In the genomic region with DNA sequence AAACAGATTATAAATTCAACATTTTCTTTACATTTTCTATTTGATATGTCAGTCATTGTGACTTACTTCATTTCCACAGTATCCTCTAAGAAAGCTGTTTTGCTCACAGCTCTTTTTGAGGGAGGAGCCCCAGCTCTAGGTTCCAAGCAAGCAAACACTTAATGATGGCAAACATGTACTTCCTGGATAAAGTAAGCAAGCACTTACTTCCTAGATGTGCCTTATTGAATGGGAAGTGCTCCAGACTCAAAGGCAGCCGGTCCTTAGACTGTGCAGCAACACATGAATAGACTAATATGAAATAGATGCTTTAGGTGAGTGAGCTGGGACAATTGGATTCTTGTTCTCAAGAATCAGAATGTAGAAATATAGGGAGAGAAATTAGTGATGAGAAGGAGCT, we compare ENCODE assay signal across 25 cellular contexts.
"Had no signal": no experiment of that assay in that cellular context is flagged by ENCODE, and none has a peak within 500 bp of the region (broad histone marks: within the 10 kb centered on the region; RNA-seq: fewer than 3 reads in every experiment).

No MANE protein-coding gene starts in this region.

- H3K4me3 ChIP-seq: dorsolateral prefrontal cortex, mucosa of descending colon, neural progenitor cell, prostate gland, right atrium auricular region, smooth muscle cell, suprapubic skin, transverse colon, vagina had no signal

- H3K27me3 ChIP-seq: neural progenitor cell, right atrium auricular region, suprapubic skin, transverse colon, vagina had no signal

- H3K36me3 ChIP-seq: neural progenitor cell, prostate gland, right atrium auricular region, suprapubic skin, transverse colon, vagina had no signal

- ATAC-seq: left colon; left ventricle myocardium superior; mucosa of descending colon; sciatic nerve; stimulated activated naive CD8-positive, alpha-beta T cell treated with anti-CD3 and anti-CD28 coated beads, Interleukin-15, amount 100 ng/mL, for 72 hours had no signal

- H3K9me3 ChIP-seq: mucosa of descending colon, prostate gland, suprapubic skin, transverse colon, vagina had no signal

- DNase-seq: dorsolateral prefrontal cortex; effector CD4-positive, alpha-beta T cell; hypothalamus; immature natural killer cell; islet precursor cell; kidney glomerular epithelial cell; left colon; left ventricle myocardium superior; mesenchymal stem cell; mucosa of descending colon; naive B cell; stimulated activated CD4-positive, alpha-beta T cell treated with anti-CD3 and anti-CD28 coated beads, Interleukin-12 subunit alpha, Interleukin-12 subunit beta, amount 100 ng/mL, for 4 hours; stimulated activated CD4-positive, alpha-beta T cell treated with anti-CD3 and anti-CD28 coated beads, Interleukin-1b, Interleukin-23, amount 100 ng/mL, for 48 hours; stimulated activated CD4-positive, alpha-beta T cell treated with anti-CD3 and anti-CD28 coated beads, Interleukin-4, amount 100 ng/mL, for 1 hour; stimulated activated CD8-positive, alpha-beta memory T cell treated with anti-CD3 and anti-CD28 coated beads, Interleukin-4, amount 100 ng/mL, for 48 hours; stimulated activated naive CD4-positive, alpha-beta T cell; stimulated activated naive CD8-positive, alpha-beta T cell treated with anti-CD3 and anti-CD28 coated beads, Interleukin-15, amount 100 ng/mL, for 72 hours; transverse colon had no signal

- H3K4me1 ChIP-seq: neural progenitor cell, prostate gland, right atrium auricular region, suprapubic skin, transverse colon, vagina had no signal

- H3K27ac ChIP-seq: dorsolateral prefrontal cortex, neural progenitor cell, prostate gland, right atrium auricular region, suprapubic skin, transverse colon, vagina had no signal
